In genomic region chr16:88923926-88924833, GRCh38 we compare ENCODE assay signal across 16 cellular contexts. TPM values are rescaled to one million over a fixed set of nuclear protein-coding genes. Genes with fewer than 3 reads are reported as not detected.
DNase-seq lines count a peak whose midpoint lies in the region; ATAC-seq, FAIRE-seq and TF ChIP-seq lines count a peak whose summit lies in the region.
"Had no signal": no experiment of that assay in that cellular context is flagged by ENCODE, and none has a peak within 500 bp of the region (broad histone marks: within the 10 kb centered on the region; RNA-seq: fewer than 3 reads in every experiment).

No MANE protein-coding gene starts in this region.

- peaks cover 18% of the 10 kb centered on the region for H3K79me1 ChIP-seq in trophoblast cell (ENCODE audit: low read length)

- peak overlapping the region; percentile 1 for H3K9ac ChIP-seq in endothelial cell of umbilical vein (replicated peaks; ENCODE audit: extremely low read depth, insufficient read depth, low read length)
- H3K9ac ChIP-seq in trophoblast cell (ENCODE audit: low read length), result no peak overlapping the region

- H3K4me3 ChIP-seq in endothelial cell of umbilical vein (replicated peaks in 1 of 3; ENCODE audit: insufficient read depth in 1 of 3, low read depth in 1 of 3, low read length in 3 of 3), result no peak overlapping the region
- no peak overlapping the region for H3K4me3 ChIP-seq in trophoblast cell (ENCODE audit: low read depth, low read length)

- no peak overlapping the region for H3K4me2 ChIP-seq in endothelial cell of umbilical vein (ENCODE audit: insufficient read depth, low read length)
- H3K4me2 ChIP-seq in trophoblast cell (ENCODE audit: low read length), result no peak overlapping the region

- dilution Hi-C loops in endothelial cell of umbilical vein (cut with MboI; ENCODE audit: extremely low pct_ligation_motif_present, low sequenced_read_pairs), result no loop called here

- BruUV-seq in endothelial cell of umbilical vein (replicated peaks; lab: Mats Ljungman, UMichigan), result no TSS peak

- no peak overlapping the region for H3K23ac ChIP-seq in trophoblast cell (ENCODE audit: low read length)

- H2AK5ac ChIP-seq in trophoblast cell (ENCODE audit: low read length), result no peak overlapping the region

- DNase-seq in COLO668 (lab: John Stamatoyannopoulos, UW; ENCODE audit: unreplicated experiment), result peak; percentile 84
- no peak for DNase-seq in endothelial cell of umbilical vein (ENCODE audit: low read depth, low spot score)
- DNase-seq in trophoblast cell, result no peak
- no peak for DNase-seq in activated CD4-positive, CD25-positive, alpha-beta regulatory T cell treated with anti-CD3 and anti-CD28 coated beads, Interleukin-2, amount 50 U/mL, for 72 hours
- DNase-seq in cardiac septum (ENCODE audit: low spot score), result no peak
- DNase-seq: activated CD4-positive, CD25-positive, alpha-beta regulatory T cell; hippocampal formation had no signal

- ATAC-seq in HG03108 (IDR thresholded peaks at IDR 0.05; ENCODE audit: unreplicated experiment), result no peak

- no peak overlapping the region for H2BK120ac ChIP-seq in trophoblast cell (ENCODE audit: insufficient read depth, low read length, poor library complexity)

- no peak overlapping the region for H2BK5ac ChIP-seq in trophoblast cell (ENCODE audit: low read depth, low read length, poor library complexity)

- CTCF ChIA-PET in endothelial cell of umbilical vein (lab: Charles Lee), result interaction anchor here (1.0 to 1.8 kb wide), 3 partner anchors 12 to 293 kb away, joined by 3 to 4 read pairs (median 3); partner anchors contain the start of gene ZNF778

- no peak overlapping the region for H3K18ac ChIP-seq in trophoblast cell (ENCODE audit: low read length)

- no peak overlapping the region for H2AFZ ChIP-seq in endothelial cell of umbilical vein (ENCODE audit: low read depth, low read length)
- no peak overlapping the region for H2AFZ ChIP-seq in trophoblast cell (ENCODE audit: insufficient read depth, low read length, poor library complexity)

- H3K9me1 ChIP-seq in endothelial cell of umbilical vein (replicated peaks; ENCODE audit: control insufficient read depth, extremely low read depth, insufficient read depth, low read length), result no peaks in the 10 kb centered on the region

- H4K20me1 ChIP-seq in endothelial cell of umbilical vein (replicated peaks; ENCODE audit: control insufficient read depth, extremely low read depth, insufficient read depth, low read length), result no peaks in the 10 kb centered on the region

- H3K79me2 ChIP-seq in endothelial cell of umbilical vein (ENCODE audit: control insufficient read depth, insufficient read depth, low read length), result no peaks in the 10 kb centered on the region
- no peaks in the 10 kb centered on the region for H3K79me2 ChIP-seq in trophoblast cell (ENCODE audit: control insufficient read depth, insufficient read depth, low read length, poor library complexity)

- no peaks in the 10 kb centered on the region for H3K27me3 ChIP-seq in endothelial cell of umbilical vein (ENCODE audit: control insufficient read depth in 2 of 2, insufficient read depth in 2 of 2, low read length in 2 of 2)
- no peaks in the 10 kb centered on the region for H3K27me3 ChIP-seq in trophoblast cell (ENCODE audit: insufficient read depth, low read length)

- no peak overlapping the region for H2BK12ac ChIP-seq in trophoblast cell (ENCODE audit: low read length)

- intact Hi-C loops in endothelial cell of umbilical vein (cut with micrococcal nuclease) (loop anchor here (5.0 kb wide), 1 partner anchor 112 kb away; the partner anchor contains the start of gene APRT), cardiac septum (cut with DNase I) (no loop called here)

- no CpG with 5 or more reads among the region's 37 CpGs for WGBS in trophoblast cell (ENCODE audit: extremely low coverage, insufficient coverage, insufficient read length)

- H3K4ac ChIP-seq in trophoblast cell (ENCODE audit: low read depth, low read length), result no peak overlapping the region

- no peak for TF ChIP-seq CTCF in endothelial cell of umbilical vein (IDR thresholded peaks at IDR 0.05; ENCODE audit: extremely low read depth in 1 of 2, insufficient read depth in 1 of 2, low read depth in 1 of 2, low read length in 2 of 2)

- no peak overlapping the region for H4K8ac ChIP-seq in trophoblast cell (ENCODE audit: low read depth, low read length)

- no peak for TF ChIP-seq RAD21 in Ishikawa (IDR thresholded peaks at IDR 0.05; ENCODE audit: low read depth)

- H3K36me3 ChIP-seq in endothelial cell of umbilical vein (ENCODE audit: control insufficient read depth in 2 of 2, extremely low read depth in 1 of 2, insufficient read depth in 2 of 2, low read length in 2 of 2) (no peaks in the 10 kb centered on the region), trophoblast cell (ENCODE audit: control insufficient read depth in 1 of 2, insufficient read depth in 2 of 2, low read length in 2 of 2) (no peaks in the 10 kb centered on the region)
- H3K36me3 ChIP-seq: BE2C had no signal

- peak; percentile 87 for TF ChIP-seq EP300 in Ishikawa (IDR thresholded peaks at IDR 0.05; ENCODE audit: borderline replicate concordance)

- H3K14ac ChIP-seq in trophoblast cell (ENCODE audit: low read length), result no peak overlapping the region

- no peak overlapping the region for H3K27ac ChIP-seq in endothelial cell of umbilical vein (ENCODE audit: insufficient read depth, low read depth, low read length)
- no peak overlapping the region for H3K27ac ChIP-seq in trophoblast cell (ENCODE audit: low read depth, low read length)

- H4K91ac ChIP-seq in trophoblast cell (ENCODE audit: low read depth, low read length), result peak overlapping the region; percentile 44

- H4K12ac ChIP-seq in trophoblast cell (ENCODE audit: low read depth, low read length), result no peak overlapping the region

- no peak for TF ChIP-seq POLR2A in endothelial cell of umbilical vein (IDR thresholded peaks at IDR 0.05; ENCODE audit: low read depth, low read length)

- H3K9me3 ChIP-seq in endothelial cell of umbilical vein (replicated peaks; ENCODE audit: control insufficient read depth, insufficient read depth, low read length) (no peaks in the 10 kb centered on the region), trophoblast cell (ENCODE audit: insufficient read depth, low read depth, low read length) (peaks cover 7% of the 10 kb centered on the region)
- H3K9me3 ChIP-seq: BE2C had no signal

- H3K4me1 ChIP-seq in endothelial cell of umbilical vein (ENCODE audit: control insufficient read depth, extremely low read depth, insufficient read depth, low read length) (peaks cover 27% of the 10 kb centered on the region), trophoblast cell (ENCODE audit: control insufficient read depth in 1 of 2, insufficient read depth in 2 of 2, low read length in 2 of 2) (peaks cover 20 to 32% of the 10 kb centered on the region in 2 experiments)

- FAIRE-seq in endothelial cell of umbilical vein (lab: Jason Lieb, UNC), result no peak
- FAIRE-seq: endometrium had no signal

- POLR2A ChIA-PET in endothelial cell of umbilical vein (lab: Charles Lee), result no interaction called here

TF ChIP-seq in Ishikawa, 13 proteins besides CTCF, POLR2A, EP300 and RAD21 (continues in another document):
- 0 out of 2 replicates have a peak, but pooled peaks have one; percentile 5 for TF ChIP-seq EGR1 (IDR thresholded peaks at IDR 0.05)
- TF ChIP-seq CEBPB (IDR thresholded peaks at IDR 0.05), result no peak
- TF ChIP-seq FOXM1 (IDR thresholded peaks at IDR 0.05; ENCODE audit: borderline replicate concordance, low read depth), result peak; percentile 67; the same call in 1 of the 2 replicates
- TF ChIP-seq YY1 (IDR thresholded peaks at IDR 0.05; ENCODE audit: low read depth), result no peak
- TF ChIP-seq ZBTB7A (IDR thresholded peaks at IDR 0.05; ENCODE audit: low read depth), result peak; percentile 74; the same call in 1 of the 2 replicates
- peak; percentile 70 for TF ChIP-seq NFIC (IDR thresholded peaks at IDR 0.05)
- TF ChIP-seq TEAD4 (IDR thresholded peaks at IDR 0.05), result peak; percentile 37; the same call in 1 of the 2 replicates

TF ChIP-seq in endothelial cell of umbilical vein, 7 proteins besides CTCF, POLR2A, EP300 and RAD21:
- TF ChIP-seq MAX (IDR thresholded peaks at IDR 0.05; ENCODE audit: insufficient read depth, insufficient read length) (no peak), JUN (IDR thresholded peaks at IDR 0.05; ENCODE audit: borderline replicate concordance, insufficient read depth, insufficient read length, low read depth) (no peak), EZH2 (IDR thresholded peaks at IDR 0.05; ENCODE audit: borderline replicate concordance, low read depth, low read length, severe bottlenecking) (no peak), FOS (IDR thresholded peaks at IDR 0.05; ENCODE audit: borderline replicate concordance, insufficient read depth, low read length) (no peak), GATA2 (IDR thresholded peaks at IDR 0.05; ENCODE audit: insufficient read depth, insufficient read length, low read depth, low read length) (no peak)

RNA-seq across cellular contexts. Expression of gene CBFA2T3, which starts 52.8 kb away (rescaled TPM):
- not detected in 2 replicates for total RNA-seq in endothelial cell of umbilical vein
- polyA plus RNA-seq in endothelial cell of umbilical vein, result not detected in 2 replicates
- polyA plus RNA-seq in endothelial cell of umbilical vein (2011; cell fraction: cytosol; rRNA removed), result not detected in 2 replicates
- polyA plus RNA-seq in endothelial cell of umbilical vein (2011; cell fraction: nucleus; rRNA removed), result not detected in 2 replicates
- not detected in 2 replicates for polyA plus RNA-seq in endothelial cell of umbilical vein (2012)
- 0.07 and 0.42 TPM in 2 replicates for polyA minus RNA-seq in endothelial cell of umbilical vein
- polyA minus RNA-seq in endothelial cell of umbilical vein (2011; cell fraction: cytosol; rRNA and poly(A)+ RNA removed), result not detected
- polyA minus RNA-seq in endothelial cell of umbilical vein (2011; cell fraction: nucleus; rRNA and poly(A)+ RNA removed), result not detected in 2 replicates
- 1.7 and 2.2 TPM in 2 replicates for polyA plus RNA-seq in trophoblast cell (2013)
- total RNA-seq in cardiac septum, result 5.9 TPM
- total RNA-seq: NCI-H460, SK-MEL-5 had no signal

RNA-seq across cellular contexts. Expression of gene PABPN1L, which starts 57.7 kb away (rescaled TPM):
- total RNA-seq in endothelial cell of umbilical vein (not detected in 2 replicates), cardiac septum (not detected)
- not detected in 2 replicates for polyA plus RNA-seq in endothelial cell of umbilical vein
- polyA plus RNA-seq in endothelial cell of umbilical vein (2011; cell fraction: cytosol; rRNA removed), result not detected in 2 replicates
- not detected in 2 replicates for polyA plus RNA-seq in endothelial cell of umbilical vein (2011; cell fraction: nucleus; rRNA removed)
- not detected in 2 replicates for polyA plus RNA-seq in endothelial cell of umbilical vein (2012)
- polyA minus RNA-seq in endothelial cell of umbilical vein, result not detected in 2 replicates
- polyA minus RNA-seq in endothelial cell of umbilical vein (2011; cell fraction: cytosol; rRNA and poly(A)+ RNA removed), result not detected
- polyA minus RNA-seq in endothelial cell of umbilical vein (2011; cell fraction: nucleus; rRNA and poly(A)+ RNA removed), result not detected in 2 replicates
- not detected in 2 replicates for polyA plus RNA-seq in trophoblast cell (2013)
- total RNA-seq: activated naive CD4-positive, alpha-beta T cell treated with anti-CD3 and anti-CD28 coated beads, Interleukin-2, amount 50 U/mL, for 72 hours; NCI-H460; omental fat pad; SK-MEL-5; skeletal muscle tissue had no signal
